Comparison of ENCODE assay signal across 22 cellular contexts in genomic region chr3:35677797-35678196, GRCh38. TPM values are rescaled to one million over a fixed set of nuclear protein-coding genes. Genes with fewer than 3 reads are reported as not detected.
DNase-seq lines count a peak whose midpoint lies in the region; ATAC-seq and TF ChIP-seq lines count a peak whose summit lies in the region.
"Had no signal": no experiment of that assay in that cellular context is flagged by ENCODE, and none has a peak within 500 bp of the region (broad histone marks: within the 10 kb centered on the region; RNA-seq: fewer than 3 reads in every experiment).

No MANE protein-coding gene starts in this region.

- peak overlapping the region; percentile 84 for H3K4me2 ChIP-seq in SU-DHL-6 (ENCODE audit: low read depth, low read length, poor library complexity, severe bottlenecking)

- peak; percentile 44 to 79 (median 68) for ATAC-seq in psoas muscle

- peaks cover 41% of the 10 kb centered on the region for H3F3A ChIP-seq in SU-DHL-6 (ENCODE audit: insufficient read depth)

- no peak overlapping the region for H2AFZ ChIP-seq in SU-DHL-6 (ENCODE audit: low read depth, low read length, severe bottlenecking)

- peak; percentile 66 for DNase-seq in NCI-H446 treated with DMSO at 0.1 percent for 48 hours (lab: John Stamatoyannopoulos, UW)
- DNase-seq in choroid plexus epithelial cell (ENCODE audit: low read depth), result peak; percentile 46
- DNase-seq in psoas muscle, result no peak
- DNase-seq in iPS-NIHi7 (ENCODE audit: extremely low spot score), result no peak
- no peak for DNase-seq in UCSD-AML1 (lab: John Stamatoyannopoulos, UW; ENCODE audit: unreplicated experiment)
- DNase-seq in H4 (ENCODE audit: low spot score), result no peak
- DNase-seq in cerebellum (ENCODE audit: low spot score), result no peak
- DNase-seq: BE2C; CD4-positive, alpha-beta T cell; DMS79 treated with DMSO at 0.1 percent for 48 hours; GDM1; H7; Karpas-422; MM.1S; NCI-H1092 treated with DMSO at 0.1 percent for 48 hours; NCI-H187; NCI-H69; OCI-M1; SIG-M5 had no signal

- no peak for TF ChIP-seq CTCF in SU-DHL-6 (IDR thresholded peaks at IDR 0.05; ENCODE audit: insufficient read depth, low read length, poor library complexity, severe bottlenecking)
- no peak for TF ChIP-seq CTCF in choroid plexus epithelial cell (conservative IDR thresholded peaks at IDR 0.05; ENCODE audit: low read depth, low read length)
- no peak for TF ChIP-seq CTCF in psoas muscle (IDR thresholded peaks at IDR 0.05)

- H3K9me2 ChIP-seq in SU-DHL-6 (replicated peaks; ENCODE audit: insufficient read depth, low read length), result no peaks in the 10 kb centered on the region

- 25 to 46% (median 32%) methylated on average over 5 of the region's 5 CpGs for WGBS in psoas muscle, 3 donors

- intact Hi-C loops in psoas muscle (cut with DNase I), result loop anchor here in 1 of 2 donors (5.0 kb wide), 1 partner anchor 35 kb away; no protein-coding TSS in a partner anchor

- H3K27ac ChIP-seq in SU-DHL-6 (ENCODE audit: low read depth, low read length) (peak overlapping the region; percentile 99), psoas muscle (peak overlapping the region; percentile 89)

- peaks cover 38% of the 10 kb centered on the region for H3K79me2 ChIP-seq in SU-DHL-6 (ENCODE audit: insufficient read depth, low read length)

- peaks cover 36% of the 10 kb centered on the region for H3K4me1 ChIP-seq in psoas muscle
- H3K4me1 ChIP-seq: BE2C had no signal

- H3K36me3 ChIP-seq in SU-DHL-6 (ENCODE audit: low read length) (no peaks in the 10 kb centered on the region), psoas muscle (ENCODE audit: insufficient read depth in 1 of 2, low read depth in 1 of 2) (peaks cover 0 to 31% of the 10 kb centered on the region in 2 donors)
- H3K36me3 ChIP-seq: BE2C had no signal

- no peaks in the 10 kb centered on the region for H4K20me1 ChIP-seq in SU-DHL-6 (ENCODE audit: low read depth, low read length)

- no peaks in the 10 kb centered on the region for H3K27me3 ChIP-seq in SU-DHL-6 (ENCODE audit: low read length)
- H3K27me3 ChIP-seq in psoas muscle (ENCODE audit: insufficient read depth in 3 of 3, low read length in 2 of 3), result no peaks in the 10 kb centered on the region

- H3K9me3 ChIP-seq in SU-DHL-6 (ENCODE audit: insufficient read depth, low read length) (no peaks in the 10 kb centered on the region), psoas muscle (no peaks in the 10 kb centered on the region)
- H3K9me3 ChIP-seq: BE2C had no signal

- H3K4me3 ChIP-seq in SU-DHL-6 (ENCODE audit: insufficient read depth, low read length, poor library complexity, severe bottlenecking) (no peak overlapping the region), choroid plexus epithelial cell (ENCODE audit: low read depth, low read length) (no peak overlapping the region), psoas muscle (peak overlapping the region; percentile 72)

- H3K9ac ChIP-seq in SU-DHL-6 (ENCODE audit: low read length), result peak overlapping the region; percentile 58

RNA-seq across cellular contexts. Expression of gene ARPP21, which starts 38.5 kb away (rescaled TPM):
- 100 to 1,000 TPM in 3 of 4 donors, 10 to 100 TPM in 1; 99.6 to 336 (median 123) TPM for total RNA-seq in psoas muscle
- 100 to 1,000 TPM in 1 of 3 donors, 10 to 100 TPM in 2; 86.4 to 101 (median 99.9) TPM for polyA plus RNA-seq in psoas muscle
- total RNA-seq in H4 (2014; rRNA removed; shearing (Covaris generic)), result 0.41 TPM in 1 of 2 replicates, not detected in the other
- 81.5 TPM for total RNA-seq in cerebellum
- total RNA-seq: CD4-positive, alpha-beta T cell; H7; RPMI7951 had no signal
- polyA plus RNA-seq: AG04450 had no signal

Comparison
In these comparisons a context has a peak if more than half of its experiments do, and no peak if none do; other contexts are left out.
1. DNase-seq: peak in NCI-H446 treated with DMSO at 0.1 percent for 48 hours (single experiment) and choroid plexus epithelial cell (single experiment); none in psoas muscle (0 of 2), iPS-NIHi7 (single experiment), UCSD-AML1 (single experiment), H4 (single experiment) and cerebellum (single experiment).
2. RNA of gene ARPP21, which starts 38.5 kb away (total RNA-seq): 99.6 to 336 TPM in psoas muscle and 81.5 TPM in cerebellum (single experiment); 0.41 TPM in H4; every median in the first group is over 10 times any median in the second.